Comparison of ENCODE assay signal across 1 cellular context in the genomic region with DNA sequence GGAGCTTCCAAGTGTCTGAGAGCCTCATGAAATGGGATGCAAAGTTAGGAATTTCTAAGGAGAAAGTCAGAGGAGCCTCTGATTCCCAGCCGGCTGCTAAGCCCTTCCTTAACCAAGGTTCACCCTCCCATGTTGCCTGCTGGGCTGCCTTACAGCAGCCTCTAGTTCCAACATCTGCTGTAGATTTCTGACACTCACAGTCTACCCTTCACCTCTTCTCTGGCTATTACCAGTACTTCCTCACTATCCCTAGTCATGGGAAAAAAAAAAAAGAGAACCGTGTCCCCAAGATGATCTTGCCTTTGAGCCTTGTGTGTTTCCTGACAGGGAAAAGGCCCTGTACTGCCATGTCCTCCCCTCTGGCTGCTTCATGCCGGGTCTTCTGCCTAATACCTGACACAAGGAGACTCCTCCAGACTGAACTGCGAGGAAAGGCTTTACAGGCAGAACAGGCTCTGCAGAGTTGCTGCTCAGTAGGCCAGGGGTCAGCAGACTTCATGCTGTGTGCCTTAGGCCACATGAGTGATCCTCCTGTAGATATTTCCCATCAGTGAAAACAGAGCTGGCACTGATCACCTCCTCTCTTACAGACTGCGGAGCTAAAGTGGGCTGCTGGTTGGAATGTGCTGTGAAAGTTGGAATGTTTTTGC.
TF ChIP-seq lines count a peak whose summit lies in the region.

No MANE protein-coding gene starts in this region.

TF ChIP-seq in GM12878, 131 proteins besides CTCF, POLR2A, EP300 and RAD21:
- TF ChIP-seq CREM (IDR thresholded peaks at IDR 0.05; ENCODE audit: low read depth) (no peak), ETV6 (conservative IDR thresholded peaks at IDR 0.05 in 1 of 2, IDR thresholded peaks at IDR 0.05 in 1 of 2; ENCODE audit: borderline replicate concordance in 1 of 2, low read depth in 1 of 2) (no peak), SPI1 (IDR thresholded peaks at IDR 0.05; ENCODE audit: borderline replicate concordance, insufficient read depth, low read depth, low read length) (no peak), SP1 (IDR thresholded peaks at IDR 0.05; ENCODE audit: low read depth, low read length) (no peak), ZNF384 (IDR thresholded peaks at IDR 0.05; ENCODE audit: borderline replicate concordance, low read depth, low read length) (no peak)
- TF ChIP-seq, protein P1, sequence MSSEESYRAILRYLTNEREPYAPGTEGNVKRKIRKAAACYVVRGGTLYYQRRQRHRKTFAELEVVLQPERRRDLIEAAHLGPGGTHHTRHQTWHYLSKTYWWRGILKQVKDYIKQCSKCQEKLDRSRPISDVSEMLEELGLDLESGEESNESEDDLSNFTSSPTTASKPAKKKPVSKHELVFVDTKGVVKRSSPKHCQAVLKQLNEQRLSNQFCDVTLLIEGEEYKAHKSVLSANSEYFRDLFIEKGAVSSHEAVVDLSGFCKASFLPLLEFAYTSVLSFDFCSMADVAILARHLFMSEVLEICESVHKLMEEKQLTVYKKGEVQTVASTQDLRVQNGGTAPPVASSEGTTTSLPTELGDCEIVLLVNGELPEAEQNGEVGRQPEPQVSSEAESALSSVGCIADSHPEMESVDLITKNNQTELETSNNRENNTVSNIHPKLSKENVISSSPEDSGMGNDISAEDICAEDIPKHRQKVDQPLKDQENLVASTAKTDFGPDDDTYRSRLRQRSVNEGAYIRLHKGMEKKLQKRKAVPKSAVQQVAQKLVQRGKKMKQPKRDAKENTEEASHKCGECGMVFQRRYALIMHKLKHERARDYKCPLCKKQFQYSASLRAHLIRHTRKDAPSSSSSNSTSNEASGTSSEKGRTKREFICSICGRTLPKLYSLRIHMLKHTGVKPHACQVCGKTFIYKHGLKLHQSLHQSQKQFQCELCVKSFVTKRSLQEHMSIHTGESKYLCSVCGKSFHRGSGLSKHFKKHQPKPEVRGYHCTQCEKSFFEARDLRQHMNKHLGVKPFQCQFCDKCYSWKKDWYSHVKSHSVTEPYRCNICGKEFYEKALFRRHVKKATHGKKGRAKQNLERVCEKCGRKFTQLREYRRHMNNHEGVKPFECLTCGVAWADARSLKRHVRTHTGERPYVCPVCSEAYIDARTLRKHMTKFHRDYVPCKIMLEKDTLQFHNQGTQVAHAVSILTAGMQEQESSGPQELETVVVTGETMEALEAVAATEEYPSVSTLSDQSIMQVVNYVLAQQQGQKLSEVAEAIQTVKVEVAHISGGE (CRISPR knock-in tag; IDR thresholded peaks at IDR 0.05) = no peak
